In the genomic region with DNA sequence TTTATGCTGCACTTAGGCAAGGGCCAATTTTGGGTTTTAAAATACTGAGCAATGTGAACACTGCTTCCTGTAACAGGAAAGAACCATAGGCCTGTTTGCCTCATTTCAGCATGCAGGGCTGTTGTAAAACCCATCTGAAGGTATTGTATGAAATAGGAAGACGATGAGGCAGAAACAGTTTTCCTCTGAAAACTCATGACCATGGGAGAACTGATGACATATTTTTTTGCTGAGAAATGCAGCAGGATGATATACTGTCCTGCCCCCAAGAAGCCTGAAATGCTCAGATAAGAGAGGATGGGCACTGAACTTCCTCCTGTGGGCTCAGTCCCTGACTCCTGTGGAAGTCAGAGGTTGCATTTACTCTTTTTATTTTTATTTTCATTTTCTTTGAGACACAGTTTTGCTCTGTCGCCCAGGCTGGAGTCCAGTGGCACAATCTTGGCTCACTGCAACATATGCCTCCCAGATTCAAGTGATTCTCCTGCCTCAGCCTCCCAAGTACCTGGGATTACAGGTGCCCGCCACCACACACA, we compare ENCODE assay signal across 20 cellular contexts. TPM values are rescaled to one million over a fixed set of nuclear protein-coding genes. Genes with fewer than 3 reads are reported as not detected.
DNase-seq lines count a peak whose midpoint lies in the region; ATAC-seq and TF ChIP-seq lines count a peak whose summit lies in the region.
"Had no signal": no experiment of that assay in that cellular context is flagged by ENCODE, and none has a peak within 500 bp of the region (broad histone marks: within the 10 kb centered on the region; RNA-seq: fewer than 3 reads in every experiment).

No MANE protein-coding gene starts in this region.

- no peaks in the 10 kb centered on the region for H4K20me1 ChIP-seq in HCT116 (ENCODE audit: insufficient read depth)

- H3K79me2 ChIP-seq in HCT116 (ENCODE audit: insufficient read depth, low read length), result peaks cover 4% of the 10 kb centered on the region; the same call in 1 of the 2 replicates

- no peak overlapping the region for H3K4me3 Mint-ChIP-seq in dendritic cell treated with granulocyte-macrophage colony-stimulating factor and Interleukin-4, amounts not matched to agents 40 ng/mL and 50 ng/mL, for 4 days
- H3K4me3 Mint-ChIP-seq in stimulated activated naive CD8-positive, alpha-beta T cell treated with anti-CD3 and anti-CD28 coated beads, Interleukin-15, amount 100 ng/mL, for 72 hours, result no peak overlapping the region
- H3K4me3 Mint-ChIP-seq: activated CD4-positive, alpha-beta memory T cell treated with anti-CD3 and anti-CD28 coated beads, Interleukin-2, amount 10 ng/mL, durations not matched to agents 7 days and 5 days; activated T-cell treated with anti-CD3 and anti-CD28 coated beads, Interleukin-2, amount 50 U/mL, for 72 hours; central memory CD8-positive, alpha-beta T cell; memory B cell; nephron had no signal

- no peak for ATAC-seq in HCT116
- peak; percentile 67 for ATAC-seq in sciatic nerve
- ATAC-seq in GM21381 (IDR thresholded peaks at IDR 0.05; ENCODE audit: unreplicated experiment), result no peak
- ATAC-seq in stimulated activated naive CD8-positive, alpha-beta T cell treated with anti-CD3 and anti-CD28 coated beads, Interleukin-15, amount 100 ng/mL, for 72 hours, result no peak
- ATAC-seq: activated T-cell treated with anti-CD3 and anti-CD28 coated beads, Interleukin-2, amount 50 U/mL, for 72 hours; foreskin keratinocyte had no signal

- RAD21 ChIA-PET in HCT116 (lab: Charles Lee; ENCODE audit: low non-redundant PET in 1 of 2, low total read pairs in 2 of 2, uncharacterized antibody in 2 of 2, unreplicated experiment in 2 of 2), result no interaction called here

- intact Hi-C loops in HCT116 (cut with micrococcal nuclease), result no loop called here
- intact Hi-C loops in dendritic cell treated with granulocyte-macrophage colony-stimulating factor and Interleukin-4, amounts not matched to agents 40 ng/mL and 50 ng/mL, for 4 days (cut with micrococcal nuclease), result no loop called here
- intact Hi-C loops in sciatic nerve (cut with DNase I), result no loop called here

- no peak overlapping the region for H3K27ac ChIP-seq in HCT116 (ENCODE audit: low read depth, low read length)
- H3K27ac ChIP-seq: foreskin keratinocyte had no signal

- BruUV-seq in HCT116 (replicated peaks; lab: Mats Ljungman, UMichigan), result TSS peak; percentile 8

- no peaks in the 10 kb centered on the region for H3K27me3 Mint-ChIP-seq in dendritic cell treated with granulocyte-macrophage colony-stimulating factor and Interleukin-4, amounts not matched to agents 40 ng/mL and 50 ng/mL, for 4 days
- H3K27me3 Mint-ChIP-seq in stimulated activated naive CD8-positive, alpha-beta T cell treated with anti-CD3 and anti-CD28 coated beads, Interleukin-15, amount 100 ng/mL, for 72 hours, result peaks cover 8% of the 10 kb centered on the region

- no peak overlapping the region for H2AFZ ChIP-seq in HCT116 (ENCODE audit: low read depth, low read length, poor library complexity, severe bottlenecking)

- peaks cover 39% of the 10 kb centered on the region for H3K4me1 Mint-ChIP-seq in dendritic cell treated with granulocyte-macrophage colony-stimulating factor and Interleukin-4, amounts not matched to agents 40 ng/mL and 50 ng/mL, for 4 days (ENCODE audit: low read depth)
- no peaks in the 10 kb centered on the region for H3K4me1 Mint-ChIP-seq in stimulated activated naive CD8-positive, alpha-beta T cell treated with anti-CD3 and anti-CD28 coated beads, Interleukin-15, amount 100 ng/mL, for 72 hours
- H3K4me1 Mint-ChIP-seq: activated CD4-positive, alpha-beta memory T cell treated with anti-CD3 and anti-CD28 coated beads, Interleukin-2, amount 10 ng/mL, durations not matched to agents 7 days and 5 days; central memory CD8-positive, alpha-beta T cell; memory B cell had no signal

- peaks cover 50 to 53% of the 10 kb centered on the region in 2 experiments for H3K36me3 ChIP-seq in HCT116 (ENCODE audit: control insufficient read depth in 1 of 2, insufficient read depth in 2 of 2, low read length in 2 of 2)
- H3K36me3 ChIP-seq: BE2C had no signal

- POLR2A ChIA-PET in HCT116 (lab: Charles Lee), result no interaction called here

- CTCF ChIA-PET in HCT116 (lab: Charles Lee), result no interaction called here

- no peaks in the 10 kb centered on the region for H3K9me3 ChIP-seq in HCT116 (ENCODE audit: control insufficient read depth in 1 of 2, insufficient read depth in 1 of 2, low read depth in 1 of 2, low read length in 2 of 2)
- H3K9me3 ChIP-seq: BE2C had no signal

- H3K9ac ChIP-seq in HCT116 (ENCODE audit: low read length), result no peak overlapping the region

- peak overlapping the region; percentile 76 for H3K27ac Mint-ChIP-seq in dendritic cell treated with granulocyte-macrophage colony-stimulating factor and Interleukin-4, amounts not matched to agents 40 ng/mL and 50 ng/mL, for 4 days
- no peak overlapping the region for H3K27ac Mint-ChIP-seq in stimulated activated naive CD8-positive, alpha-beta T cell treated with anti-CD3 and anti-CD28 coated beads, Interleukin-15, amount 100 ng/mL, for 72 hours
- H3K27ac Mint-ChIP-seq: activated CD4-positive, alpha-beta memory T cell treated with anti-CD3 and anti-CD28 coated beads, Interleukin-2, amount 10 ng/mL, durations not matched to agents 7 days and 5 days; activated T-cell treated with anti-CD3 and anti-CD28 coated beads, Interleukin-2, amount 50 U/mL, for 72 hours; memory B cell; nephron had no signal

- H3K4me1 ChIP-seq in HCT116 (ENCODE audit: control insufficient read depth in 1 of 2, insufficient read depth in 2 of 2, low read length in 2 of 2), result no peaks in the 10 kb centered on the region
- H3K4me1 ChIP-seq: foreskin keratinocyte had no signal

- H3K4me3 ChIP-seq in HCT116 (replicated peaks in 1 of 2; ENCODE audit: low read depth in 1 of 2, low read length in 2 of 2), result no peak overlapping the region

- no peak for TF ChIP-seq POLR2A in HCT116 (IDR thresholded peaks at IDR 0.05; ENCODE audit: borderline replicate concordance, extremely low read depth, insufficient read depth, insufficient read length)

- no peak for TF ChIP-seq CTCF in HCT116 (IDR thresholded peaks at IDR 0.05 in 2 of 3, conservative IDR thresholded peaks at IDR 0.05 in 1 of 3; ENCODE audit: borderline replicate concordance in 1 of 3, insufficient read depth in 1 of 3, low read depth in 2 of 3, low read length in 2 of 3)

- H3K9me3 Mint-ChIP-seq in dendritic cell treated with granulocyte-macrophage colony-stimulating factor and Interleukin-4, amounts not matched to agents 40 ng/mL and 50 ng/mL, for 4 days, result no peaks in the 10 kb centered on the region
- no peaks in the 10 kb centered on the region for H3K9me3 Mint-ChIP-seq in stimulated activated naive CD8-positive, alpha-beta T cell treated with anti-CD3 and anti-CD28 coated beads, Interleukin-15, amount 100 ng/mL, for 72 hours
- H3K9me3 Mint-ChIP-seq: activated CD4-positive, alpha-beta memory T cell treated with anti-CD3 and anti-CD28 coated beads, Interleukin-2, amount 10 ng/mL, durations not matched to agents 7 days and 5 days; activated T-cell treated with anti-CD3 and anti-CD28 coated beads, Interleukin-2, amount 50 U/mL, for 72 hours; central memory CD8-positive, alpha-beta T cell; memory B cell; nephron had no signal

- no peaks in the 10 kb centered on the region for H3K9me2 ChIP-seq in HCT116 (ENCODE audit: insufficient read depth)

- H3K4me2 ChIP-seq in HCT116 (ENCODE audit: low read length), result no peak overlapping the region

- no peak for TF ChIP-seq RAD21 in HCT116 (IDR thresholded peaks at IDR 0.05; ENCODE audit: low read depth)

- no peak for DNase-seq in HCT116 (ENCODE audit: low read depth, low spot score)
- DNase-seq in OCI-M1 (lab: John Stamatoyannopoulos, UW), result peak; percentile 94
- no peak for DNase-seq in sciatic nerve (ENCODE audit: low spot score)
- DNase-seq in stimulated activated naive CD8-positive, alpha-beta T cell treated with anti-CD3 and anti-CD28 coated beads, Interleukin-15, amount 100 ng/mL, for 72 hours, result no peak
- DNase-seq in D341Med (ENCODE audit: low spot score), result no peak
- DNase-seq in NCI-H1105 treated with DMSO at 0.1 percent for 48 hours (lab: John Stamatoyannopoulos, UW), result no peak
- DNase-seq: activated CD4-positive, alpha-beta memory T cell treated with anti-CD3 and anti-CD28 coated beads, Interleukin-2, amount 10 ng/mL, durations not matched to agents 7 days and 5 days; activated T-cell treated with anti-CD3 and anti-CD28 coated beads, Interleukin-2, amount 50 U/mL, for 72 hours; BE2C; foreskin keratinocyte; H7; NCI-H1436 treated with DMSO at 0.1 percent for 48 hours; NK-92 treated with Interleukin-12 subunit alpha and Interleukin-12 subunit beta, amount 100 ng/mL, for 24 hours had no signal

- H3K27me3 ChIP-seq in HCT116 (ENCODE audit: insufficient read depth, low read length), result no peaks in the 10 kb centered on the region
- H3K27me3 ChIP-seq: BE2C, foreskin keratinocyte had no signal

- H3K36me3 Mint-ChIP-seq in dendritic cell treated with granulocyte-macrophage colony-stimulating factor and Interleukin-4, amounts not matched to agents 40 ng/mL and 50 ng/mL, for 4 days (ENCODE audit: low read depth), result peaks cover 63% of the 10 kb centered on the region
- H3K36me3 Mint-ChIP-seq: memory B cell had no signal

TF ChIP-seq in HCT116, 20 proteins besides CTCF, POLR2A, EP300 and RAD21:
- TF ChIP-seq EZH2phosphoT487 (IDR thresholded peaks at IDR 0.05; ENCODE audit: borderline replicate concordance), result no peak
- no peak for TF ChIP-seq CBX3 (IDR thresholded peaks at IDR 0.05; ENCODE audit: low read depth)

RNA-seq across cellular contexts. Expression of a gene that starts 17.4 kb away (rescaled TPM):
- total RNA-seq in HCT116 (2021; ENCODE audit: unreplicated experiment) (173 TPM), sciatic nerve (72.1 TPM)
- 152 and 179 TPM in 2 replicates for polyA plus RNA-seq in HCT116 (2012)

RNA-seq across cellular contexts. Expression of a gene that starts 55.1 kb away (rescaled TPM):
- total RNA-seq in HCT116 (2021; ENCODE audit: unreplicated experiment) (0.74 TPM), sciatic nerve (not detected)
- polyA plus RNA-seq in HCT116 (2012), result 0.90 and 1.1 TPM in 2 replicates
- total RNA-seq: activated CD4-positive, alpha-beta memory T cell treated with anti-CD3 and anti-CD28 coated beads, Interleukin-2, amount 10 ng/mL, durations not matched to agents 7 days and 5 days; activated T-cell treated with anti-CD3 and anti-CD28 coated beads, Interleukin-2, amount 50 U/mL, for 72 hours; foreskin keratinocyte; SK-MEL-5; subcutaneous adipose tissue had no signal
- polyA plus RNA-seq: foreskin keratinocyte had no signal
